ENCODE assay signal across 8 cellular contexts in genomic region chr12:96108321-96108720, GRCh38.
A peak's percentile ranks its signal among the peaks of the same experiment; 100 is the strongest.
DNase-seq lines count a peak whose midpoint lies in the region; ATAC-seq, FAIRE-seq and TF ChIP-seq lines count a peak whose summit lies in the region.

No MANE protein-coding gene starts in this region.

- TF ChIP-seq CTCF in kidney (IDR thresholded peaks at IDR 0.05; ENCODE audit: borderline replicate concordance, extremely low read depth, insufficient read depth), result no peak

- H3K4me3 Mint-ChIP-seq in activated T-cell treated with anti-CD3 and anti-CD28 coated beads, Interleukin-2, amount 50 U/mL, for 72 hours, result peak overlapping the region; percentile 43 to 57

- intact Hi-C loops in kidney (cut with DNase I), result no loop called here

- no peak overlapping the region for H3K9ac ChIP-seq in kidney (ENCODE audit: low read length in 2 of 2)

- H3K27ac Mint-ChIP-seq in activated T-cell treated with anti-CD3 and anti-CD28 coated beads, Interleukin-2, amount 50 U/mL, for 72 hours, result peak overlapping the region; percentile 49

- H3K9me3 Mint-ChIP-seq in activated T-cell treated with anti-CD3 and anti-CD28 coated beads, Interleukin-2, amount 50 U/mL, for 72 hours, result no peaks in the 10 kb centered on the region

- DNase-seq in NOMO-1 (lab: John Stamatoyannopoulos, UW; ENCODE audit: unreplicated experiment in 2 of 2) (peak; percentile 66), kidney (peak; percentile 74), NCI-H2107 (lab: John Stamatoyannopoulos, UW) (no peak)
- DNase-seq in activated T-cell treated with anti-CD3 and anti-CD28 coated beads, Interleukin-2, amount 50 U/mL, for 72 hours, result peak; percentile 16 to 29
- peak; percentile 4 for DNase-seq in stimulated activated naive CD4-positive, alpha-beta T cell treated with Interleukin-2 at 50 U/mL for 16 hours (lab: John Stamatoyannopoulos, UW)

- no peaks in the 10 kb centered on the region for H3K36me3 Mint-ChIP-seq in activated T-cell treated with anti-CD3 and anti-CD28 coated beads, Interleukin-2, amount 50 U/mL, for 72 hours (ENCODE audit: insufficient read depth in 2 of 2)

- H3K4me1 ChIP-seq in kidney (ENCODE audit: control insufficient read depth in 1 of 2, insufficient read depth in 1 of 2, low read depth in 1 of 2, low read length in 2 of 2), result peaks cover 0 to 3% of the 10 kb centered on the region in 2 donors

- no peak overlapping the region for H3K4me3 ChIP-seq in kidney (ENCODE audit: low read length in 2 of 2)

- FAIRE-seq in kidney (lab: Jason Lieb, UNC), result no peak

- peak; percentile 62 to 71 for ATAC-seq in activated T-cell treated with anti-CD3 and anti-CD28 coated beads, Interleukin-2, amount 50 U/mL, for 72 hours (replicated peaks in 1 of 2)
- ATAC-seq in HG02610 (IDR thresholded peaks at IDR 0.05; ENCODE audit: unreplicated experiment) (no peak), GM21447 (IDR thresholded peaks at IDR 0.05; ENCODE audit: unreplicated experiment) (no peak), HG02678 (IDR thresholded peaks at IDR 0.05; ENCODE audit: unreplicated experiment) (no peak)

- peaks cover 8% of the 10 kb centered on the region for H3K4me1 Mint-ChIP-seq in activated T-cell treated with anti-CD3 and anti-CD28 coated beads, Interleukin-2, amount 50 U/mL, for 72 hours (ENCODE audit: low read depth)

- no peaks in the 10 kb centered on the region for H3K9me3 ChIP-seq in kidney (ENCODE audit: control insufficient read depth in 1 of 2, low read length in 2 of 2)

- no peaks in the 10 kb centered on the region for H3K36me3 ChIP-seq in kidney (ENCODE audit: control insufficient read depth in 1 of 2, insufficient read depth in 2 of 2, low read length in 2 of 2)

- H3K27ac ChIP-seq in kidney (ENCODE audit: low read depth in 2 of 2, low read length in 2 of 2), result peak overlapping the region in 1 of 2 donors; percentile 59

- H3K27me3 Mint-ChIP-seq in activated T-cell treated with anti-CD3 and anti-CD28 coated beads, Interleukin-2, amount 50 U/mL, for 72 hours (ENCODE audit: low read depth), result no peaks in the 10 kb centered on the region

Comparison
In these comparisons a context has a peak if more than half of its experiments do, and no peak if none do; other contexts are left out.
1. ATAC-seq: peak in activated T-cell treated with anti-CD3 and anti-CD28 coated beads, Interleukin-2, amount 50 U/mL, for 72 hours (2 of 2); none in HG02610 (single experiment), GM21447 (single experiment) and HG02678 (single experiment).